In genomic region chr7:130486963-130487324, GRCh38 we compare ENCODE assay signal across 1 cellular context.
TF ChIP-seq lines count a peak whose summit lies in the region.

No MANE protein-coding gene starts in this region.

TF ChIP-seq in H1, 55 proteins besides CTCF, POLR2A, EP300 and RAD21 (continued from another document):
- no peak for TF ChIP-seq CTBP2 (IDR thresholded peaks at IDR 0.05; ENCODE audit: borderline replicate concordance, insufficient read depth, insufficient read length, low read length)
- no peak for TF ChIP-seq SP2 (IDR thresholded peaks at IDR 0.05; ENCODE audit: low read length)
